ENCODE assay signal across 22 cellular contexts in the genomic region with DNA sequence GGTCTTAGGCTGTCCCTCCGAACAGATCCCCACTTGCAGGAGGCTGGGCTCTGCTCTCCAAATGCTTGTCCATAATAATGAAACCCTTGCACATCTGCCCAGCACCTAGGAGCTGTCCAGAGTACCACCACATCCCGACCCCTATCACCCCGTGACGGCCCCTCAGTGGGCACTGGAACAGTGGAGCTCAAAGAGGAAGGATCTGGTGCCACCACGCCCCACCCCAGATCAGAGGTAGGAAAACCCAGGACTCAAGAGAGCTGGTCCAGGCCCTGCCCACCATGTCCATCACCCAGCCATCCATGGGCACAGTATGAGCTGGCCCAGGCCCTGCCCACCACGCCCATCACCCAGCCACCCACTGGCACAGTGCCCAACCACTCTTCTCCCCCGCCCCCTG.
DNase-seq lines count a peak whose midpoint lies in the region; ATAC-seq, FAIRE-seq and TF ChIP-seq lines count a peak whose summit lies in the region.
"Had no signal": no experiment of that assay in that cellular context is flagged by ENCODE, and none has a peak within 500 bp of the region (broad histone marks: within the 10 kb centered on the region; RNA-seq: fewer than 3 reads in every experiment).

No MANE protein-coding gene starts in this region.

- H2BK15ac ChIP-seq in H1 (ENCODE audit: low read length): no peak overlapping the region

- H4K20me1 ChIP-seq in SK-N-SH (ENCODE audit: insufficient read depth) (no peaks in the 10 kb centered on the region), H1 (replicated peaks in 1 of 2; ENCODE audit: control insufficient read depth in 1 of 2, insufficient read depth in 2 of 2, low read length in 2 of 2) (peaks cover 0 to 2% of the 10 kb centered on the region in 2 experiments)
- H4K20me1 ChIP-seq: BLaER1 had no signal

- H2AK5ac ChIP-seq in H1 (ENCODE audit: low read depth, low read length): no peak overlapping the region

- no peak overlapping the region for H4K8ac ChIP-seq in H1 (ENCODE audit: extremely low read depth, insufficient read depth, low read length)

- no peak overlapping the region for H4K5ac ChIP-seq in H1 (ENCODE audit: insufficient read length, low read depth, low read length)

- TF ChIP-seq CTCF in SK-N-SH (IDR thresholded peaks at IDR 0.05) (no peak), HEK293 (tag by site-specific recombination; IDR thresholded peaks at IDR 0.05) (no peak), H1 (IDR thresholded peaks at IDR 0.05; ENCODE audit: control extremely low read depth in 1 of 3, insufficient read depth in 1 of 3, low read depth in 1 of 3, low read length in 3 of 3) (no peak), type B pancreatic cell (conservative IDR thresholded peaks at IDR 0.05) (no peak)

- peaks cover 8% of the 10 kb centered on the region for H3K27me3 Mint-ChIP-seq in type B pancreatic cell
- peaks cover 17% of the 10 kb centered on the region for H3K27me3 Mint-ChIP-seq in activated T-cell treated with anti-CD3 and anti-CD28 coated beads, Interleukin-2, amount 50 U/mL, for 4 hours (ENCODE audit: low read depth)
- H3K27me3 Mint-ChIP-seq: CD4-positive, CD25-positive, alpha-beta regulatory T cell had no signal

- H2BK5ac ChIP-seq in H1 (ENCODE audit: low read depth, low read length): no peak overlapping the region

- H3K79me2 ChIP-seq in SK-N-SH (ENCODE audit: insufficient read depth): no peaks in the 10 kb centered on the region
- H3K79me2 ChIP-seq in H1 (ENCODE audit: control insufficient read depth in 1 of 2, insufficient read depth in 2 of 2, low read length in 2 of 2): no peaks in the 10 kb centered on the region

- H2BK20ac ChIP-seq in H1 (ENCODE audit: low read length): no peak overlapping the region

- H2AFZ ChIP-seq in SK-N-SH (ENCODE audit: low read depth) (no peak overlapping the region), H1 (ENCODE audit: low read length) (no peak overlapping the region)
- H2AFZ ChIP-seq: GM23248 had no signal

- 0 out of 2 replicates have a peak, but pooled peaks cover 4% of the 10 kb centered on the region for H3K9me3 ChIP-seq in SK-N-SH
- H3K9me3 ChIP-seq in HEK293 (ENCODE audit: control insufficient read depth, insufficient read depth, low read depth, low read length): no peaks in the 10 kb centered on the region
- no peaks in the 10 kb centered on the region for H3K9me3 ChIP-seq in H1 (ENCODE audit: insufficient read depth in 2 of 2, low read depth in 1 of 2, low read length in 1 of 2)
- H3K9me3 ChIP-seq: SJCRH30 had no signal

- 15% methylated on average over 2 of the region's 7 CpGs for WGBS in SK-N-SH (ENCODE audit: low lambda C conversion rate)
- WGBS in H1 (ENCODE audit: extremely low coverage in 1 of 2, insufficient coverage in 1 of 2, insufficient read length in 1 of 2, insufficient replicate concordance in 2 of 2, low coverage in 1 of 2, low lambda C conversion rate in 2 of 2, missing lambda C conversion rate in 1 of 2), 2 experiments: 85% methylated on average over 7 of the region's 7 CpGs; no CpG with 5 or more reads in 1 of the 2 experiments

- H3K27ac Mint-ChIP-seq in type B pancreatic cell: no peak overlapping the region
- H3K27ac Mint-ChIP-seq: CD4-positive, CD25-positive, alpha-beta regulatory T cell; T-cell had no signal

- POLR2A ChIA-PET in SK-N-SH (lab: Yijun Ruan, JAX) (no interaction called here), HEK293 (lab: Yijun Ruan, JAX) (no interaction called here), H1 (lab: Charles Lee; ENCODE audit: partially characterized antibody) (no interaction called here)

- H3K9ac ChIP-seq in SK-N-SH (no peak overlapping the region), H1 (replicated peaks in 1 of 4; ENCODE audit: extremely low read depth in 1 of 4, low read depth in 3 of 4, low read length in 3 of 4) (no peak overlapping the region)
- H3K9ac ChIP-seq: BLaER1, GM23248 had no signal

- no peaks in the 10 kb centered on the region; the same call in 1 of the 2 replicates for H3K27me3 ChIP-seq in SK-N-SH (ENCODE audit: insufficient read depth)
- no peaks in the 10 kb centered on the region for H3K27me3 ChIP-seq in H1 (replicated peaks in 1 of 4; ENCODE audit: control insufficient read depth in 3 of 4, extremely low read depth in 1 of 4, insufficient read depth in 3 of 4, low read length in 3 of 4)
- H3K27me3 ChIP-seq: BLaER1 had no signal

- peak overlapping the region; percentile 26 for H4K91ac ChIP-seq in H1 (replicated peaks; ENCODE audit: insufficient read length, low read length)

- H3K27ac ChIP-seq in SK-N-SH (ENCODE audit: low read depth in 2 of 2, low read length in 1 of 2): no peak overlapping the region
- no peak overlapping the region for H3K27ac ChIP-seq in HEK293 (ENCODE audit: extremely low read depth, low read depth, low read length)
- H3K27ac ChIP-seq in H1 (ENCODE audit: low read depth, low read length): no peak overlapping the region
- H3K27ac ChIP-seq: BLaER1, GM23248, SJCRH30 had no signal

- no peaks in the 10 kb centered on the region for H3K79me1 ChIP-seq in H1 (ENCODE audit: low read depth, low read length)

- H3K14ac ChIP-seq in H1 (ENCODE audit: insufficient read length): no peak overlapping the region

- DNase-seq in SK-N-SH: peak; percentile 32
- DNase-seq in H1 (ENCODE audit: low read depth in 1 of 2, low spot score in 2 of 2): no peak
- DNase-seq in type B pancreatic cell (ENCODE audit: extremely low spot score, unreplicated experiment): peak; percentile 67
- DNase-seq in activated T-cell treated with anti-CD3 and anti-CD28 coated beads, Interleukin-2, amount 50 U/mL, for 4 hours: no peak
- DNase-seq: CD4-positive, CD25-positive, alpha-beta regulatory T cell; Kasumi-1; NCI-H146; NCI-H1930; NCI-H2107; SJCRH30; T-cell had no signal

- no peak overlapping the region for H3K23ac ChIP-seq in H1 (ENCODE audit: insufficient read length)

- H3K9me3 Mint-ChIP-seq in type B pancreatic cell: no peaks in the 10 kb centered on the region
- H3K9me3 Mint-ChIP-seq in activated T-cell treated with anti-CD3 and anti-CD28 coated beads, Interleukin-2, amount 50 U/mL, for 4 hours: peaks cover 9% of the 10 kb centered on the region

- H3F3A ChIP-seq in SK-N-SH (replicated peaks; ENCODE audit: insufficient read depth): no peaks in the 10 kb centered on the region

- CTCF ChIA-PET in SK-N-SH (lab: Yijun Ruan, JAX): interaction anchor here (1.4 to 1.7 kb wide), 2 partner anchors 528 to 616 kb away, joined by 5 to 8 read pairs; no protein-coding TSS in a partner anchor
- CTCF ChIA-PET in HEK293 (lab: Yijun Ruan, JAX): interaction anchor here (1.0 to 5.0 kb wide), 2 partner anchors 16 to 616 kb away, joined by 3 to 25 read pairs; no protein-coding TSS in a partner anchor
- CTCF ChIA-PET in H1 (lab: Charles Lee; ENCODE audit: partially characterized antibody): interaction anchor here (0.9 to 2.2 kb wide), 9 partner anchors 14 to 616 kb away, joined by 3 to 7 read pairs (median 4); no protein-coding TSS in a partner anchor

- no peak for FAIRE-seq in H1 (lab: Jason Lieb, UNC)
- FAIRE-seq: A204.1, D721Med, GM18507, K562 had no signal

- peaks cover 2% of the 10 kb centered on the region; the same call in 1 of the 2 replicates for H3K23me2 ChIP-seq in H1 (ENCODE audit: low read depth, low read length)

- no peak overlapping the region for H3K56ac ChIP-seq in H1 (replicated peaks; ENCODE audit: insufficient read length, low read depth, low read length)

- H3K4me1 Mint-ChIP-seq in type B pancreatic cell (ENCODE audit: unreplicated experiment): peaks cover 22% of the 10 kb centered on the region
- H3K4me1 Mint-ChIP-seq in activated T-cell treated with anti-CD3 and anti-CD28 coated beads, Interleukin-2, amount 50 U/mL, for 4 hours (ENCODE audit: low read depth): no peaks in the 10 kb centered on the region
- H3K4me1 Mint-ChIP-seq: CD4-positive, CD25-positive, alpha-beta regulatory T cell; T-cell had no signal

- no peaks in the 10 kb centered on the region for H3K36me3 Mint-ChIP-seq in type B pancreatic cell
- no peaks in the 10 kb centered on the region for H3K36me3 Mint-ChIP-seq in activated T-cell treated with anti-CD3 and anti-CD28 coated beads, Interleukin-2, amount 50 U/mL, for 4 hours (ENCODE audit: insufficient read depth)
- H3K36me3 Mint-ChIP-seq: CD4-positive, CD25-positive, alpha-beta regulatory T cell; T-cell had no signal

- H2BK120ac ChIP-seq in H1 (replicated peaks; ENCODE audit: low read depth, low read length): no peak overlapping the region

- H3K36me3 ChIP-seq in SK-N-SH (replicated peaks in 1 of 2; ENCODE audit: control insufficient read depth in 1 of 2, insufficient read depth in 2 of 2, low read length in 1 of 2): no peaks in the 10 kb centered on the region
- H3K36me3 ChIP-seq in HEK293 (ENCODE audit: control insufficient read depth in 2 of 2, insufficient read depth in 1 of 2, low read length in 2 of 2): no peaks in the 10 kb centered on the region
- H3K36me3 ChIP-seq in H1 (ENCODE audit: control insufficient read depth in 2 of 4, insufficient read depth in 4 of 4, low read length in 3 of 4): no peaks in the 10 kb centered on the region
- H3K36me3 ChIP-seq: BLaER1, SJCRH30 had no signal

- no peak overlapping the region for H2BK12ac ChIP-seq in H1 (ENCODE audit: low read depth, low read length)

- H3K9me2 ChIP-seq in SK-N-SH: no peaks in the 10 kb centered on the region

- TF ChIP-seq POLR2A in H1 (IDR thresholded peaks at IDR 0.05; ENCODE audit: control extremely low read depth in 1 of 2, low read depth in 2 of 2, low read length in 2 of 2): no peak

- no peaks in the 10 kb centered on the region; a peak in 1 of 4 replicates for H3K4me1 ChIP-seq in SK-N-SH (ENCODE audit: control insufficient read depth in 1 of 2, insufficient read depth in 2 of 2, low read depth in 1 of 2, low read length in 1 of 2)
- H3K4me1 ChIP-seq in HEK293 (ENCODE audit: control insufficient read depth, insufficient read depth, low read length): no peaks in the 10 kb centered on the region
- peaks cover 0 to 9% (median 6%) of the 10 kb centered on the region in 4 experiments; a peak in 3 of 7 replicates for H3K4me1 ChIP-seq in H1 (replicated peaks in 1 of 4; ENCODE audit: control insufficient read depth in 3 of 4, insufficient read depth in 4 of 4, low read length in 3 of 4)
- H3K4me1 ChIP-seq: SJCRH30 had no signal

- no peak for TF ChIP-seq EP300 in SK-N-SH (IDR thresholded peaks at IDR 0.05; ENCODE audit: borderline replicate concordance in 1 of 2, low read depth in 1 of 2, low read length in 1 of 2)
- TF ChIP-seq EP300 in H1 (IDR thresholded peaks at IDR 0.05; ENCODE audit: borderline replicate concordance in 1 of 2, low read depth in 2 of 2, low read length in 2 of 2): no peak

- H3K4ac ChIP-seq in H1 (replicated peaks; ENCODE audit: insufficient read length, low read depth, low read length): no peak overlapping the region

- ATAC-seq in SK-N-SH treated with all-trans-retinoic acid at 6 μM for 48 hours: no peak
- ATAC-seq in activated T-cell treated with anti-CD3 and anti-CD28 coated beads, Interleukin-2, amount 50 U/mL, for 4 hours: no peak
- ATAC-seq in HG02852 (IDR thresholded peaks at IDR 0.05; ENCODE audit: unreplicated experiment): no peak
- ATAC-seq: HCT116, K562, Panc1, T-cell had no signal

- no peak overlapping the region; the same call in 1 of the 2 replicates for H3K18ac ChIP-seq in H1 (ENCODE audit: extremely low read depth, low read length)

- no peak overlapping the region for H3K4me3 Mint-ChIP-seq in type B pancreatic cell
- no peak overlapping the region for H3K4me3 Mint-ChIP-seq in activated T-cell treated with anti-CD3 and anti-CD28 coated beads, Interleukin-2, amount 50 U/mL, for 4 hours
- H3K4me3 Mint-ChIP-seq: CD4-positive, CD25-positive, alpha-beta regulatory T cell; T-cell had no signal

- no peak overlapping the region for H3K4me2 ChIP-seq in SK-N-SH
- no peak overlapping the region for H3K4me2 ChIP-seq in H1 (ENCODE audit: insufficient read depth in 1 of 2, low read depth in 2 of 2, low read length in 2 of 2)
- H3K4me2 ChIP-seq: BLaER1 had no signal

- TF ChIP-seq RAD21 in SK-N-SH (IDR thresholded peaks at IDR 0.05; ENCODE audit: low read length) (no peak), H1 (IDR thresholded peaks at IDR 0.05 in 1 of 2, conservative IDR thresholded peaks at IDR 0.05 in 1 of 2; ENCODE audit: low read depth in 2 of 2, low read length in 2 of 2) (no peak)

- H3K4me3 ChIP-seq in SK-N-SH (ENCODE audit: low read depth in 2 of 2, low read length in 1 of 2) (no peak overlapping the region), HEK293 (ENCODE audit: low read depth, low read length) (no peak overlapping the region), H1 (ENCODE audit: extremely low read depth in 1 of 4, insufficient read depth in 2 of 4, low read depth in 3 of 4, low read length in 4 of 4) (no peak overlapping the region)
- H3K4me3 ChIP-seq: BLaER1, GM23248, K562, SJCRH30 had no signal

Comparison
In these comparisons a context has a peak if more than half of its experiments do, and no peak if none do; other contexts are left out.
1. DNase-seq: peak in SK-N-SH (single experiment) and type B pancreatic cell (single experiment); none in H1 (0 of 2) and activated T-cell treated with anti-CD3 and anti-CD28 coated beads, Interleukin-2, amount 50 U/mL, for 4 hours (single experiment).